Comparison of ENCODE assay signal across 1 cellular context in the genomic region with DNA sequence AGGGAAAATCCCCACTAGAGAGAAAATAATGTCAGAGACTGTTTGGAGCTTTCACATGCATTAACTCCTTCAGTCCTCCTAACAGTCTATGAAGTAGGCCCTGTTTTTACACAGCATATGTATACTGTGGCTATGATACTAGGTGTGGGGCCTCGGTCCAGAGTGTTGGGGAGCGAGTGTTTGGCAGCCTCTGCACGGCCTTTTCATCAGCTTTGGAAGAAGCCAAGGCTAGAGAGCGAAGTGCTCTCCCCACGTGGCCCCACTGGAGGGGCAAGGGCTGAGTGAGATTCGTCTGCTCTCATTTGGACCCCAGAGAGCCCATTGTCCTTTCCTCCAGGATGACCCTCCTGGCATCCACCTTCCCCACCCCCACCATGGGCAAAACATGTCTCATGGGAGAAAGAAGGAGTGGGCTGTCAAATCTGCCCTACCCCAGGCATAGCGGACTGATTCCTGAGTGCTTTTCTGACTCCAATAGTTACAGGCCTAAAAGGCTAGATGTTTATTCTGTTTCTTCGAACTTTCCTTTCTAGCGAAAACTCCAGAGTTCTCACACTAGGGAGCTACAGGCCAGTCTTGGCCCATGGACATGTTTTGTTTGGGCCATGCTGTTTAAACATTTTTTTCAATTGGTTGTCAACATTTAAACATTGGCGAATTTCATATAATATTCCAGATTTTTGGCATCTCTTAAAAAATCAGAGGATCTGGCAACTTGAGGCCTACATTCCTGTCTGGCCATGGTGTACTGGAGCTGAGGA.
TF ChIP-seq lines count a peak whose summit lies in the region.

No MANE protein-coding gene starts in this region.

TF ChIP-seq in IMR-90, 13 proteins besides CTCF, POLR2A, EP300 and RAD21 (continued from another document):
- TF ChIP-seq, protein P1, sequence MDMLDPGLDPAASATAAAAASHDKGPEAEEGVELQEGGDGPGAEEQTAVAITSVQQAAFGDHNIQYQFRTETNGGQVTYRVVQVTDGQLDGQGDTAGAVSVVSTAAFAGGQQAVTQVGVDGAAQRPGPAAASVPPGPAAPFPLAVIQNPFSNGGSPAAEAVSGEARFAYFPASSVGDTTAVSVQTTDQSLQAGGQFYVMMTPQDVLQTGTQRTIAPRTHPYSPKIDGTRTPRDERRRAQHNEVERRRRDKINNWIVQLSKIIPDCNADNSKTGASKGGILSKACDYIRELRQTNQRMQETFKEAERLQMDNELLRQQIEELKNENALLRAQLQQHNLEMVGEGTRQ (IDR thresholded peaks at IDR 0.05; ENCODE audit: low read depth, low read length) = no peak
- TF ChIP-seq MAFK (IDR thresholded peaks at IDR 0.05; ENCODE audit: low read depth, low read length) (no peak), MAZ (IDR thresholded peaks at IDR 0.05; ENCODE audit: borderline replicate concordance, low read depth, low read length) (no peak), CEBPB (IDR thresholded peaks at IDR 0.05; ENCODE audit: low read depth, low read length) (no peak), FOS (IDR thresholded peaks at IDR 0.05; ENCODE audit: low read depth, low read length) (no peak), RCOR1 (IDR thresholded peaks at IDR 0.05; ENCODE audit: insufficient replicate concordance, low read length) (no peak), RFX5 (IDR thresholded peaks at IDR 0.05; ENCODE audit: low read depth, low read length) (no peak), BHLHE40 (IDR thresholded peaks at IDR 0.05; ENCODE audit: low read depth, low read length) (no peak), MXI1 (IDR thresholded peaks at IDR 0.05; ENCODE audit: borderline replicate concordance, low read depth, low read length) (no peak), SMC3 (IDR thresholded peaks at IDR 0.05; ENCODE audit: low read depth, low read length) (no peak)
- TF ChIP-seq, protein P2, sequence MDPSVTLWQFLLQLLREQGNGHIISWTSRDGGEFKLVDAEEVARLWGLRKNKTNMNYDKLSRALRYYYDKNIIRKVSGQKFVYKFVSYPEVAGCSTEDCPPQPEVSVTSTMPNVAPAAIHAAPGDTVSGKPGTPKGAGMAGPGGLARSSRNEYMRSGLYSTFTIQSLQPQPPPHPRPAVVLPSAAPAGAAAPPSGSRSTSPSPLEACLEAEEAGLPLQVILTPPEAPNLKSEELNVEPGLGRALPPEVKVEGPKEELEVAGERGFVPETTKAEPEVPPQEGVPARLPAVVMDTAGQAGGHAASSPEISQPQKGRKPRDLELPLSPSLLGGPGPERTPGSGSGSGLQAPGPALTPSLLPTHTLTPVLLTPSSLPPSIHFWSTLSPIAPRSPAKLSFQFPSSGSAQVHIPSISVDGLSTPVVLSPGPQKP (IDR thresholded peaks at IDR 0.05; ENCODE audit: borderline replicate concordance, low read depth, low read length) = no peak
